Comparison of ENCODE assay signal across 33 cellular contexts in genomic region chr12:17438141-17438540, GRCh38.
DNase-seq lines count a peak whose midpoint lies in the region; ATAC-seq, FAIRE-seq and TF ChIP-seq lines count a peak whose summit lies in the region.
"Had no signal": no experiment of that assay in that cellular context is flagged by ENCODE, and none has a peak within 500 bp of the region (broad histone marks: within the 10 kb centered on the region; RNA-seq: fewer than 3 reads in every experiment).

No MANE protein-coding gene starts in this region.

- H3K27me3 ChIP-seq in A673 (replicated peaks; ENCODE audit: insufficient read depth, low read depth, low read length, poor library complexity) (no peaks in the 10 kb centered on the region), pancreas (no peaks in the 10 kb centered on the region)
- H3K27me3 ChIP-seq: BE2C; BLaER1; BLaER1 treated with 17β-estradiol and CSF1 and Interleukin-3, amounts not matched to agents 10 nM and 100 nM had no signal

- CTCF ChIA-PET in A673 (lab: Charles Lee): no interaction called here

- no peak overlapping the region for H3K4me3 ChIP-seq in A673 (ENCODE audit: low read depth, low read length, poor library complexity, severe bottlenecking)
- H3K4me3 ChIP-seq in pancreas: no peak overlapping the region
- H3K4me3 ChIP-seq in coronary artery: no peak overlapping the region
- H3K4me3 ChIP-seq: A549; BLaER1; BLaER1 treated with 17β-estradiol and CSF1 and Interleukin-3, amounts not matched to agents 10 nM and 100 nM had no signal

- no peak for ATAC-seq in pancreas
- ATAC-seq: A549; CD8-positive, alpha-beta T cell had no signal

- H3K36me3 ChIP-seq in A673 (ENCODE audit: insufficient read depth, low read length, poor library complexity, severe bottlenecking) (no peaks in the 10 kb centered on the region), pancreas (no peaks in the 10 kb centered on the region)
- H3K36me3 ChIP-seq: BE2C; BLaER1; BLaER1 treated with 17β-estradiol and CSF1 and Interleukin-3, amounts not matched to agents 10 nM and 100 nM had no signal

- peak overlapping the region; percentile 16 for H3K27ac ChIP-seq in A673 (ENCODE audit: low read depth, low read length, poor library complexity, severe bottlenecking)
- H3K27ac ChIP-seq in pancreas: no peak overlapping the region
- no peak overlapping the region for H3K27ac ChIP-seq in coronary artery
- H3K27ac ChIP-seq: 22Rv1; A549; BLaER1; BLaER1 treated with 17β-estradiol and CSF1 and Interleukin-3, amounts not matched to agents 10 nM and 100 nM; C4-2B had no signal

- no peak for FAIRE-seq in pancreas (lab: Jason Lieb, UNC)
- FAIRE-seq: A204.1, A549, D721Med had no signal

- TF ChIP-seq CTCF in A673 (conservative IDR thresholded peaks at IDR 0.05; ENCODE audit: low read depth, low read length): no peak
- no peak for TF ChIP-seq CTCF in pancreas (IDR thresholded peaks at IDR 0.05)
- TF ChIP-seq CTCF in coronary artery (IDR thresholded peaks at IDR 0.05): no peak

- DNase-seq in NCI-H146 (lab: John Stamatoyannopoulos, UW) (peak; percentile 32), NCI-H146 treated with DMSO at 0.1 percent for 48 hours (lab: John Stamatoyannopoulos, UW; ENCODE audit: unreplicated experiment) (no peak), A673 (ENCODE audit: low spot score) (peak; percentile 90), NCI-H69 (lab: John Stamatoyannopoulos, UW) (peak; percentile 2), pancreas (no peak), coronary artery (ENCODE audit: low spot score) (no peak)
- DNase-seq: 8988T; ACHN; AML-193; BE2C; C1 segment of cervical spinal cord; Caco-2; Calu3; CD4-positive, alpha-beta memory T cell; CD4-positive, alpha-beta T cell; CD4-positive, CD25-positive, alpha-beta regulatory T cell; CD8-positive, alpha-beta memory T cell; CD8-positive, alpha-beta T cell; COR-L47; DMS 273 treated with DMSO at 0.1 percent for 48 hours; DMS153; DMS53; DMS79; DMS79 treated with DMSO at 0.1 percent for 48 hours; DND-41; EL had no signal

- intact Hi-C loops in A673 (cut with micrococcal nuclease; ENCODE audit: unreplicated experiment) (no loop called here), pancreas (cut with DNase I) (no loop called here)

- BruUV-seq in A673 (replicated peaks; lab: Mats Ljungman, UMichigan): no TSS peak

- H3K4me1 ChIP-seq in A673 (ENCODE audit: insufficient read depth, low read length, poor library complexity, severe bottlenecking) (peaks cover 8% of the 10 kb centered on the region), pancreas (no peaks in the 10 kb centered on the region)
- H3K4me1 ChIP-seq: A549; BE2C; BLaER1; BLaER1 treated with 17β-estradiol and CSF1 and Interleukin-3, amounts not matched to agents 10 nM and 100 nM; Caco-2 had no signal

- POLR2A ChIA-PET in A673 (lab: Charles Lee; ENCODE audit: low non-redundant PET): no interaction called here

- H3K9me3 ChIP-seq in A673 (ENCODE audit: low read depth, low read length, poor library complexity, severe bottlenecking) (peaks cover 26% of the 10 kb centered on the region), pancreas (no peaks in the 10 kb centered on the region)
- H3K9me3 ChIP-seq: BE2C, Caco-2 had no signal

Comparison
In these comparisons a context has a peak if more than half of its experiments do, and no peak if none do; other contexts are left out.
1. DNase-seq: peak in NCI-H146 (single experiment), A673 (single experiment) and NCI-H69 (single experiment); none in NCI-H146 treated with DMSO at 0.1 percent for 48 hours (single experiment), pancreas (0 of 6) and coronary artery (single experiment).